Comparison of ENCODE assay signal across 8 cellular contexts in genomic region chr14:50083467-50084337, GRCh38. TPM values are rescaled to one million over a fixed set of nuclear protein-coding genes. Genes with fewer than 3 reads are reported as not detected.
DNase-seq lines count a peak whose midpoint lies in the region; ATAC-seq and TF ChIP-seq lines count a peak whose summit lies in the region.

No MANE protein-coding gene starts in this region.

- peak; percentile 85 to 86 for DNase-seq in activated T-cell treated with anti-CD3 and anti-CD28 coated beads, Interleukin-2, amount 50 U/mL, for 48 hours
- DNase-seq in natural killer cell treated with Interleukin-12 subunit alpha and Interleukin-12 subunit beta and Interleukin-15 and Interleukin-18, amount 100 ng/mL, for 72 hours (ENCODE audit: low spot score), result peak; percentile 82
- DNase-seq in DMS 273 treated with DMSO at 0.1 percent for 48 hours (lab: John Stamatoyannopoulos, UW), result no peak
- DNase-seq in DMS153 (lab: John Stamatoyannopoulos, UW), result no peak
- DNase-seq in glutamatergic neuron, result no peak
- no peak for DNase-seq in NCI-H1930 (lab: John Stamatoyannopoulos, UW)

- H3K36me3 Mint-ChIP-seq in natural killer cell treated with Interleukin-12 subunit alpha and Interleukin-12 subunit beta and Interleukin-15 and Interleukin-18, amount 100 ng/mL, for 72 hours, result peaks cover 4% of the 10 kb centered on the region
- H3K36me3 Mint-ChIP-seq in glutamatergic neuron (ENCODE audit: unreplicated experiment), result no peaks in the 10 kb centered on the region

- H3K4me1 Mint-ChIP-seq in natural killer cell treated with Interleukin-12 subunit alpha and Interleukin-12 subunit beta and Interleukin-15 and Interleukin-18, amount 100 ng/mL, for 72 hours (ENCODE audit: low read depth in 2 of 2), result peaks cover 60 to 73% of the 10 kb centered on the region in 2 donors
- H3K4me1 Mint-ChIP-seq in glutamatergic neuron (ENCODE audit: low read depth, unreplicated experiment), result peaks cover 23% of the 10 kb centered on the region

- no peak for TF ChIP-seq CTCF in glutamatergic neuron (IDR thresholded peaks at IDR 0.05; ENCODE audit: partially characterized antibody, unreplicated experiment)

- peak; percentile 30 for ATAC-seq in GM19438 (IDR thresholded peaks at IDR 0.05; ENCODE audit: low read depth, unreplicated experiment)
- ATAC-seq in HG03432 (IDR thresholded peaks at IDR 0.05; ENCODE audit: unreplicated experiment), result peak; percentile 52
- ATAC-seq in natural killer cell treated with Interleukin-12 subunit alpha and Interleukin-12 subunit beta and Interleukin-15 and Interleukin-18, amount 100 ng/mL, for 72 hours, result peak; percentile 72 to 78

- no peaks in the 10 kb centered on the region for H3K9me3 Mint-ChIP-seq in natural killer cell treated with Interleukin-12 subunit alpha and Interleukin-12 subunit beta and Interleukin-15 and Interleukin-18, amount 100 ng/mL, for 72 hours
- no peaks in the 10 kb centered on the region for H3K9me3 Mint-ChIP-seq in glutamatergic neuron (ENCODE audit: unreplicated experiment)

- no peaks in the 10 kb centered on the region for H3K27me3 Mint-ChIP-seq in natural killer cell treated with Interleukin-12 subunit alpha and Interleukin-12 subunit beta and Interleukin-15 and Interleukin-18, amount 100 ng/mL, for 72 hours
- H3K27me3 Mint-ChIP-seq in glutamatergic neuron (ENCODE audit: unreplicated experiment), result peaks cover 3% of the 10 kb centered on the region

- peak overlapping the region; percentile 88 to 93 for H3K27ac Mint-ChIP-seq in natural killer cell treated with Interleukin-12 subunit alpha and Interleukin-12 subunit beta and Interleukin-15 and Interleukin-18, amount 100 ng/mL, for 72 hours
- no peak overlapping the region for H3K27ac Mint-ChIP-seq in glutamatergic neuron (ENCODE audit: unreplicated experiment)

- H3K4me3 Mint-ChIP-seq in natural killer cell treated with Interleukin-12 subunit alpha and Interleukin-12 subunit beta and Interleukin-15 and Interleukin-18, amount 100 ng/mL, for 72 hours, result peak overlapping the region; percentile 63
- no peak overlapping the region for H3K4me3 Mint-ChIP-seq in glutamatergic neuron (ENCODE audit: unreplicated experiment)

RNA-seq across cellular contexts. Expression of gene VCPKMT, which starts 32.7 kb away (rescaled TPM):
- 10 to 100 TPM; 14.0 to 24.6 TPM for total RNA-seq in natural killer cell treated with Interleukin-12 subunit alpha and Interleukin-12 subunit beta and Interleukin-15 and Interleukin-18, amount 100 ng/mL, for 72 hours
- total RNA-seq in glutamatergic neuron (ENCODE audit: unreplicated experiment), result 12.9 TPM

Comparison
In these comparisons a context has a peak if more than half of its experiments do, and no peak if none do; other contexts are left out.
1. DNase-seq: peak in activated T-cell treated with anti-CD3 and anti-CD28 coated beads, Interleukin-2, amount 50 U/mL, for 48 hours (2 of 2) and natural killer cell treated with Interleukin-12 subunit alpha and Interleukin-12 subunit beta and Interleukin-15 and Interleukin-18, amount 100 ng/mL, for 72 hours (single experiment); none in DMS 273 treated with DMSO at 0.1 percent for 48 hours (single experiment), DMS153 (single experiment), glutamatergic neuron (single experiment) and NCI-H1930 (0 of 2).
2. Peak in every context shown above with its lines, with median percentiles within 50 percentile points of each other: ATAC-seq.